In the genomic region with DNA sequence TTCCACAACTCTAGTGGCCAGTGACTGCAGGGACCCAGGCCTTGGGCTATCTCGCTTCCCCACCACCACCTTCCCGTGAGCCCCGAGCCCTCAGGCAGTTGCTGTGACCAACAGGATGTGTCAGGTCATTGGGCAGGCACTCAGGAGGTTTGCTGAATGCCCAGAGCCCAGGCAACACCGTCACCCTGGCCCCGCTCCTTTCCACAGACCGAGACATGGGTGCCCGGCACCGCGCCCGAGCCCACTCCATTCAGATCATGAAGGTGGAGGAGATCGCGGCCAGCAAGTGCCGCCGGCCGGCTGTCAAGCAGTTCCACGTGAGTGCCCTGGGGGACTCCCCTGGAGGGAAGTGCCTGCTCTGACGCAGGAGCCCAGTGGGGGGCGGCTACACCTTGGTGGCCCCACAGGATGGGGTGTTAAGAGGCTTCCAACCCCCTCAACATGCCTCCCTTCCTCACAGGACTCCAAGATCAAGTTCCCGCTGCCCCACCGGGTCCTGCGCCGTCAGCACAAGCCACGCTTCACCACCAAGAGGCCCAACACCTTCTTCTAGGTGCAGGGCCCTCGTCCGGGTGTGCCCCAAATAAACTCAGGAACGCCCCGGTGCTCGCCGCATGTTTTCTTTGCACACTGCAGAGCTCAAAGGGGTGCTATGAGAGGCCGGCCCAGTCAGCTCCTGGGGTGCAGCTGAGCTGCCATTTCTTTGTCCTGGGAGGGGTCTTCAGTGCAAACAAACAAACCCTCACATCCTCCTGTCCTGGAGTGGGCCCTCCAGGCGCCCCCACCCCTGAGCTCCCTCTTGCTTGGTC, we compare ENCODE assay signal across 12 cellular contexts. TPM values are rescaled to one million over a fixed set of nuclear protein-coding genes. Genes with fewer than 3 reads are reported as not detected.
A peak's percentile ranks its signal among the peaks of the same experiment; 100 is the strongest.
DNase-seq lines count a peak whose midpoint lies in the region; ATAC-seq, FAIRE-seq and TF ChIP-seq lines count a peak whose summit lies in the region.
"Had no signal": no experiment of that assay in that cellular context is flagged by ENCODE, and none has a peak within 500 bp of the region (broad histone marks: within the 10 kb centered on the region; RNA-seq: fewer than 3 reads in every experiment).

No MANE protein-coding gene starts in this region.

- no peak overlapping the region for H3K27ac ChIP-seq in CD4-positive, alpha-beta T cell (ENCODE audit: low read depth, low read length)
- H3K27ac ChIP-seq in naive thymus-derived CD4-positive, alpha-beta T cell (ENCODE audit: low read depth, low read length): no peak overlapping the region

- no peak overlapping the region for H3K4me3 ChIP-seq in naive thymus-derived CD4-positive, alpha-beta T cell (ENCODE audit: low read length)
- H3K4me3 ChIP-seq: lower lobe of right lung had no signal

- H3K9me3 ChIP-seq in CD4-positive, alpha-beta T cell (ENCODE audit: control insufficient read depth, low read length): no peaks in the 10 kb centered on the region
- no peaks in the 10 kb centered on the region for H3K9me3 ChIP-seq in naive thymus-derived CD4-positive, alpha-beta T cell (ENCODE audit: control insufficient read depth in 2 of 3, low read length in 3 of 3)
- H3K9me3 ChIP-seq: lower lobe of right lung had no signal

- no peak for TF ChIP-seq CTCF in CD4-positive, alpha-beta T cell (IDR thresholded peaks at IDR 0.05)
- TF ChIP-seq CTCF in activated B cell treated with CpG ODN at 0.5 μM for 24 hours (IDR thresholded peaks at IDR 0.05): no peak

- peak overlapping the region; percentile 74 for H3K4me3 Mint-ChIP-seq in CD4-positive, alpha-beta T cell
- peak overlapping the region; percentile 99 for H3K4me3 Mint-ChIP-seq in activated B cell treated with CpG ODN at 0.5 μM for 24 hours
- peak overlapping the region in 7 of 10 donors; percentile 27 to 99 (median 44) for H3K4me3 Mint-ChIP-seq in naive thymus-derived CD4-positive, alpha-beta T cell

- H3K27me3 ChIP-seq in CD4-positive, alpha-beta T cell (ENCODE audit: control insufficient read depth, insufficient read depth, low read length): no peaks in the 10 kb centered on the region
- no peaks in the 10 kb centered on the region for H3K27me3 ChIP-seq in naive thymus-derived CD4-positive, alpha-beta T cell (ENCODE audit: control insufficient read depth in 2 of 2, insufficient read depth in 2 of 2, low read length in 2 of 2)

- no peak for ATAC-seq in CD4-positive, alpha-beta T cell (ENCODE audit: poor library complexity)
- ATAC-seq in activated B cell treated with CpG ODN at 0.5 μM for 24 hours (ENCODE audit: low read depth) (no peak), HG03520 (IDR thresholded peaks at IDR 0.05; ENCODE audit: unreplicated experiment) (no peak), HG03565 (IDR thresholded peaks at IDR 0.05; ENCODE audit: unreplicated experiment) (no peak)
- ATAC-seq in naive thymus-derived CD4-positive, alpha-beta T cell: no peak
- ATAC-seq: lower lobe of right lung, sciatic nerve had no signal

- H3K36me3 ChIP-seq in naive thymus-derived CD4-positive, alpha-beta T cell (ENCODE audit: control insufficient read depth in 2 of 3, insufficient read depth in 3 of 3, low read length in 3 of 3): peaks cover 11 to 56% (median 14%) of the 10 kb centered on the region in 3 experiments

- H3K4me1 Mint-ChIP-seq in CD4-positive, alpha-beta T cell (ENCODE audit: low read depth): peaks cover 30% of the 10 kb centered on the region
- H3K4me1 Mint-ChIP-seq in activated B cell treated with CpG ODN at 0.5 μM for 24 hours: peaks cover 43% of the 10 kb centered on the region
- peaks cover 11 to 42% (median 29%) of the 10 kb centered on the region in 7 donors for H3K4me1 Mint-ChIP-seq in naive thymus-derived CD4-positive, alpha-beta T cell

- H3K27ac Mint-ChIP-seq in CD4-positive, alpha-beta T cell: peak overlapping the region; percentile 70
- H3K27ac Mint-ChIP-seq in activated B cell treated with CpG ODN at 0.5 μM for 24 hours: peak overlapping the region; percentile 98
- H3K27ac Mint-ChIP-seq in naive thymus-derived CD4-positive, alpha-beta T cell: peak overlapping the region in 2 of 9 donors; percentile 33 to 69

- peak; percentile 5 for FAIRE-seq in GM12892 (lab: Jason Lieb, UNC)

- intact Hi-C loops in CD4-positive, alpha-beta T cell (cut with DNase I, micrococcal nuclease): loop anchor here in 1 of 2 experiments (1.0 kb wide), 1 partner anchor 9 kb away; no protein-coding TSS in a partner anchor
- intact Hi-C loops in activated B cell treated with CpG ODN at 0.5 μM for 24 hours (cut with micrococcal nuclease): no loop called here
- intact Hi-C loops in naive thymus-derived CD4-positive, alpha-beta T cell (cut with micrococcal nuclease): no loop called here

- CTCF ChIA-PET in CD4-positive, alpha-beta T cell (lab: Charles Lee): interaction anchor here (3.2 kb wide), 1 partner anchor 70 kb away, joined by 9 read pairs; a partner anchor contains a TSS
- CTCF ChIA-PET in activated B cell treated with CpG ODN at 0.5 μM for 24 hours (lab: Charles Lee): interaction anchor here (1.4 kb wide), 1 partner anchor 69 kb away, joined by 5 read pairs; no protein-coding TSS in a partner anchor
- CTCF ChIA-PET in naive thymus-derived CD4-positive, alpha-beta T cell (lab: Charles Lee): interaction anchor here (0.9 kb wide), 1 partner anchor 70 kb away, joined by 3 read pairs; a partner anchor contains a TSS

- H3K4me1 ChIP-seq in naive thymus-derived CD4-positive, alpha-beta T cell (ENCODE audit: control insufficient read depth in 2 of 2, insufficient read depth in 2 of 2, low read length in 2 of 2): peaks cover 18 to 19% of the 10 kb centered on the region in 2 donors

- POLR2A ChIA-PET in CD4-positive, alpha-beta T cell (lab: Charles Lee): interaction anchor here (2.0 to 3.8 kb wide), 2 partner anchors 14 to 70 kb away, joined by 7 to 75 read pairs; a partner anchor contains a TSS
- POLR2A ChIA-PET in activated B cell treated with CpG ODN at 0.5 μM for 24 hours (lab: Charles Lee): interaction anchor here (0.5 to 4.2 kb wide), 9 partner anchors 12 to 1986 kb away, joined by 3 to 121 read pairs (median 4); a partner anchor contains a TSS
- POLR2A ChIA-PET in naive thymus-derived CD4-positive, alpha-beta T cell (lab: Charles Lee): interaction anchor here (0.6 to 1.6 kb wide), 5 partner anchors 8 to 1030 kb away, joined by 3 to 5 read pairs (median 4); a partner anchor contains a TSS

- TF ChIP-seq POLR2A in GM12892 (IDR thresholded peaks at IDR 0.05; ENCODE audit: low read depth, low read length): no peak; the same call in 1 of the 2 replicates

- H3K36me3 Mint-ChIP-seq in CD4-positive, alpha-beta T cell (ENCODE audit: low read depth): peaks cover 57% of the 10 kb centered on the region
- H3K36me3 Mint-ChIP-seq in activated B cell treated with CpG ODN at 0.5 μM for 24 hours (ENCODE audit: low read depth): peaks cover 60% of the 10 kb centered on the region
- H3K36me3 Mint-ChIP-seq in naive thymus-derived CD4-positive, alpha-beta T cell: peaks cover 0 to 29% (median 10%) of the 10 kb centered on the region in 5 donors

- H3K27me3 Mint-ChIP-seq in CD4-positive, alpha-beta T cell: no peaks in the 10 kb centered on the region
- H3K27me3 Mint-ChIP-seq in activated B cell treated with CpG ODN at 0.5 μM for 24 hours: no peaks in the 10 kb centered on the region
- H3K27me3 Mint-ChIP-seq in naive thymus-derived CD4-positive, alpha-beta T cell: peaks cover 0 to 5% (median 0%) of the 10 kb centered on the region in 5 donors

- no peaks in the 10 kb centered on the region for H3K9me3 Mint-ChIP-seq in CD4-positive, alpha-beta T cell
- no peaks in the 10 kb centered on the region for H3K9me3 Mint-ChIP-seq in activated B cell treated with CpG ODN at 0.5 μM for 24 hours
- peaks cover 0 to 7% (median 0%) of the 10 kb centered on the region in 11 donors for H3K9me3 Mint-ChIP-seq in naive thymus-derived CD4-positive, alpha-beta T cell

- no peak for DNase-seq in CD4-positive, alpha-beta T cell
- no peak for DNase-seq in GM12892 (ENCODE audit: insufficient read length)
- DNase-seq in activated B cell treated with CpG ODN at 0.5 μM for 24 hours: no peak
- DNase-seq in naive thymus-derived CD4-positive, alpha-beta T cell: no peak
- no peak for DNase-seq in SK-N-DZ (ENCODE audit: low spot score)
- no peak for DNase-seq in NCI-H2227 treated with DMSO at 0.1 percent for 48 hours (lab: John Stamatoyannopoulos, UW)
- DNase-seq: lower lobe of right lung; NCI-H2029 treated with DMSO at 0.1 percent for 48 hours; stimulated activated CD8-positive, alpha-beta memory T cell treated with anti-CD3 and anti-CD28 coated beads, Interleukin-4, amount 100 ng/mL, for 48 hours had no signal

RNA-seq across cellular contexts. Expression of a gene that starts 3.2 kb away (rescaled TPM):
- total RNA-seq in CD4-positive, alpha-beta T cell: 1,000 to 10,000 TPM; 4,157 to 4,260 TPM
- 3,536 TPM for polyA plus RNA-seq in GM12892 (2012; ENCODE audit: missing spikeins)
- total RNA-seq in activated B cell treated with CpG ODN at 0.5 μM for 24 hours: 4,113 and 4,404 TPM in 2 replicates
- 1,000 to 10,000 TPM; 2,413 to 3,932 (median 3,224) TPM for total RNA-seq in naive thymus-derived CD4-positive, alpha-beta T cell
- polyA plus RNA-seq in naive thymus-derived CD4-positive, alpha-beta T cell: 1,000 to 10,000 TPM; 4,242 to 4,833 TPM
- 1,323 and 1,484 TPM in 2 replicates for polyA plus RNA-seq in SK-N-DZ (2014; cell fraction: cytosol; rRNA removed)
- 991 and 1,227 TPM in 2 replicates for polyA plus RNA-seq in SK-N-DZ (2014; cell fraction: nucleus; rRNA removed)

RNA-seq across cellular contexts. Expression of a gene that starts 8.8 kb away (rescaled TPM):
- 1 to 10 TPM; 1.6 TPM for total RNA-seq in CD4-positive, alpha-beta T cell
- polyA plus RNA-seq in GM12892 (2012; ENCODE audit: missing spikeins): 0.08 TPM
- 0.09 and 0.12 TPM in 2 replicates for total RNA-seq in activated B cell treated with CpG ODN at 0.5 μM for 24 hours
- total RNA-seq in naive thymus-derived CD4-positive, alpha-beta T cell: 1 to 10 TPM; 1.2 to 4.1 (median 3.6) TPM
- polyA plus RNA-seq in naive thymus-derived CD4-positive, alpha-beta T cell: 1 to 10 TPM; 2.0 to 2.9 TPM
- 0.05 TPM in 1 of 2 replicates, not detected in the other for polyA plus RNA-seq in SK-N-DZ (2014; cell fraction: cytosol; rRNA removed)
- polyA plus RNA-seq in SK-N-DZ (2014; cell fraction: nucleus; rRNA removed): not detected in 2 replicates
- total RNA-seq: sciatic nerve had no signal

RNA-seq across cellular contexts. Expression of a gene that starts 15.1 kb away (rescaled TPM):
- total RNA-seq in CD4-positive, alpha-beta T cell: 100 to 1,000 TPM; 120 to 121 TPM
- polyA plus RNA-seq in GM12892 (2012; ENCODE audit: missing spikeins): 24.6 TPM
- 213 and 256 TPM in 2 replicates for total RNA-seq in activated B cell treated with CpG ODN at 0.5 μM for 24 hours
- 100 to 1,000 TPM; 154 to 296 (median 202) TPM for total RNA-seq in naive thymus-derived CD4-positive, alpha-beta T cell
- polyA plus RNA-seq in naive thymus-derived CD4-positive, alpha-beta T cell: 100 to 1,000 TPM; 125 to 153 TPM
- polyA plus RNA-seq in SK-N-DZ (2014; cell fraction: cytosol; rRNA removed): 0.07 and 0.13 TPM in 2 replicates
- 0.32 and 0.50 TPM in 2 replicates for polyA plus RNA-seq in SK-N-DZ (2014; cell fraction: nucleus; rRNA removed)

RNA-seq across cellular contexts. Expression of a gene that starts 41.6 kb away (rescaled TPM):
- 1 to 10 TPM; 7.2 to 7.6 TPM for total RNA-seq in CD4-positive, alpha-beta T cell
- 0.40 TPM for polyA plus RNA-seq in GM12892 (2012; ENCODE audit: missing spikeins)
- 3.6 and 4.1 TPM in 2 replicates for total RNA-seq in activated B cell treated with CpG ODN at 0.5 μM for 24 hours
- 10 to 100 TPM in 1 of 5 experiments, 1 to 10 TPM in 4; 5.5 to 11.1 (median 8.2) TPM for total RNA-seq in naive thymus-derived CD4-positive, alpha-beta T cell
- polyA plus RNA-seq in naive thymus-derived CD4-positive, alpha-beta T cell: 1 to 10 TPM; 2.0 to 6.0 TPM
- polyA plus RNA-seq in SK-N-DZ (2014; cell fraction: cytosol; rRNA removed): not detected in 2 replicates
- polyA plus RNA-seq in SK-N-DZ (2014; cell fraction: nucleus; rRNA removed): not detected in 2 replicates
- total RNA-seq: lower lobe of right lung, sciatic nerve had no signal

Comparison
In these comparisons a context has a peak if more than half of its experiments do, and no peak if none do; other contexts are left out.
1. H3K4me3 Mint-ChIP-seq: peak in every context shown above with its lines; median percentile 99 in activated B cell treated with CpG ODN at 0.5 μM for 24 hours; 74 in CD4-positive, alpha-beta T cell; 44 in naive thymus-derived CD4-positive, alpha-beta T cell.